Comparison of ENCODE assay signal across 21 cellular contexts in genomic region chr2:176081451-176081992, GRCh38. TPM values are rescaled to one million over a fixed set of nuclear protein-coding genes. Genes with fewer than 3 reads are reported as not detected.
A peak's percentile ranks its signal among the peaks of the same experiment; 100 is the strongest.
DNase-seq lines count a peak whose midpoint lies in the region; ATAC-seq and TF ChIP-seq lines count a peak whose summit lies in the region.
"Had no signal": no experiment of that assay in that cellular context is flagged by ENCODE, and none has a peak within 500 bp of the region (broad histone marks: within the 10 kb centered on the region; RNA-seq: fewer than 3 reads in every experiment).

No MANE protein-coding gene starts in this region.

- no peak overlapping the region for H3K4me2 ChIP-seq in smooth muscle cell

- H3K4me1 Mint-ChIP-seq in activated CD4-positive, alpha-beta T cell treated with anti-CD3 and anti-CD28 coated beads, Interleukin-2, amount 10 ng/mL, durations not matched to agents 7 days and 5 days, result peaks cover 10% of the 10 kb centered on the region
- peaks cover 17% of the 10 kb centered on the region for H3K4me1 Mint-ChIP-seq in activated CD4-positive, alpha-beta memory T cell treated with anti-CD3 and anti-CD28 coated beads for 36 hours (ENCODE audit: low read depth)
- H3K4me1 Mint-ChIP-seq in glutamatergic neuron (ENCODE audit: low read depth, unreplicated experiment), result peaks cover 20% of the 10 kb centered on the region

- H3K4me3 Mint-ChIP-seq in activated CD4-positive, alpha-beta T cell treated with anti-CD3 and anti-CD28 coated beads, Interleukin-2, amount 10 ng/mL, durations not matched to agents 7 days and 5 days, result peak overlapping the region; percentile 30
- H3K4me3 Mint-ChIP-seq in activated CD4-positive, alpha-beta memory T cell treated with anti-CD3 and anti-CD28 coated beads for 36 hours, result peak overlapping the region; percentile 45
- peak overlapping the region; percentile 82 for H3K4me3 Mint-ChIP-seq in glutamatergic neuron (ENCODE audit: unreplicated experiment)
- H3K4me3 Mint-ChIP-seq: activated T-cell treated with anti-CD3 and anti-CD28 coated beads, Interleukin-2, amount 50 U/mL, for 4 hours had no signal

- H3K27ac Mint-ChIP-seq in activated CD4-positive, alpha-beta T cell treated with anti-CD3 and anti-CD28 coated beads, Interleukin-2, amount 10 ng/mL, durations not matched to agents 7 days and 5 days, result peak overlapping the region; percentile 73
- peak overlapping the region; percentile 52 for H3K27ac Mint-ChIP-seq in activated CD4-positive, alpha-beta memory T cell treated with anti-CD3 and anti-CD28 coated beads for 36 hours
- H3K27ac Mint-ChIP-seq in glutamatergic neuron (ENCODE audit: unreplicated experiment), result no peak overlapping the region

- H3K79me2 ChIP-seq in smooth muscle cell (ENCODE audit: low read depth), result no peaks in the 10 kb centered on the region
- H3K79me2 ChIP-seq: parathyroid adenoma had no signal

- H3K4me3 ChIP-seq in smooth muscle cell, result peak overlapping the region; percentile 44
- H3K4me3 ChIP-seq: ascending aorta had no signal

- CTCF ChIA-PET in activated CD4-positive, alpha-beta T cell treated with anti-CD3 and anti-CD28 coated beads, Interleukin-2, amount 10 ng/mL, durations not matched to agents 7 days and 5 days (lab: Charles Lee), result interaction anchor here (1.2 to 2.2 kb wide), 5 partner anchors 16 to 81 kb away, joined by 3 to 6 read pairs (median 6); no protein-coding TSS in a partner anchor
- CTCF ChIA-PET in activated CD4-positive, alpha-beta memory T cell treated with anti-CD3 and anti-CD28 coated beads for 36 hours (lab: Charles Lee), result interaction anchor here (2.0 kb wide), 1 partner anchor 16 kb away, joined by 7 read pairs; no protein-coding TSS in a partner anchor

- POLR2A ChIA-PET in activated CD4-positive, alpha-beta T cell treated with anti-CD3 and anti-CD28 coated beads, Interleukin-2, amount 10 ng/mL, durations not matched to agents 7 days and 5 days (lab: Charles Lee), result no interaction called here
- POLR2A ChIA-PET in activated CD4-positive, alpha-beta memory T cell treated with anti-CD3 and anti-CD28 coated beads for 36 hours (lab: Charles Lee), result no interaction called here

- H3K27me3 ChIP-seq in smooth muscle cell (ENCODE audit: low read depth), result peaks cover 97% of the 10 kb centered on the region

- H3K4me1 ChIP-seq in smooth muscle cell (ENCODE audit: low read depth), result peaks cover 22% of the 10 kb centered on the region
- H3K4me1 ChIP-seq: ascending aorta, parathyroid adenoma had no signal

- no peak overlapping the region for H3K27ac ChIP-seq in smooth muscle cell (ENCODE audit: low read depth)
- H3K27ac ChIP-seq: ascending aorta, esophagus squamous epithelium, heart right ventricle, parathyroid adenoma, spleen, VCaP had no signal

- no peaks in the 10 kb centered on the region for H3F3A ChIP-seq in smooth muscle cell (ENCODE audit: low read depth)

- H4K20me1 ChIP-seq in smooth muscle cell (ENCODE audit: low read depth), result no peaks in the 10 kb centered on the region

- no peaks in the 10 kb centered on the region for H3K36me3 ChIP-seq in smooth muscle cell (ENCODE audit: low read depth)
- H3K36me3 ChIP-seq: ascending aorta, esophagus squamous epithelium had no signal

- peaks cover 5% of the 10 kb centered on the region for H3K9me3 Mint-ChIP-seq in activated CD4-positive, alpha-beta T cell treated with anti-CD3 and anti-CD28 coated beads, Interleukin-2, amount 10 ng/mL, durations not matched to agents 7 days and 5 days
- H3K9me3 Mint-ChIP-seq in activated CD4-positive, alpha-beta memory T cell treated with anti-CD3 and anti-CD28 coated beads for 36 hours, result peaks cover 18% of the 10 kb centered on the region
- H3K9me3 Mint-ChIP-seq in glutamatergic neuron (ENCODE audit: unreplicated experiment), result peaks cover 28% of the 10 kb centered on the region

- no peak overlapping the region for H2AFZ ChIP-seq in smooth muscle cell (ENCODE audit: low read depth)
- H2AFZ ChIP-seq: parathyroid adenoma had no signal

- no peak overlapping the region for H3K9ac ChIP-seq in smooth muscle cell (ENCODE audit: low read depth)
- H3K9ac ChIP-seq: parathyroid adenoma had no signal

- H3K27me3 Mint-ChIP-seq in activated CD4-positive, alpha-beta T cell treated with anti-CD3 and anti-CD28 coated beads, Interleukin-2, amount 10 ng/mL, durations not matched to agents 7 days and 5 days, result peaks cover 80% of the 10 kb centered on the region
- peaks cover 74% of the 10 kb centered on the region for H3K27me3 Mint-ChIP-seq in activated CD4-positive, alpha-beta memory T cell treated with anti-CD3 and anti-CD28 coated beads for 36 hours
- peaks cover 47% of the 10 kb centered on the region for H3K27me3 Mint-ChIP-seq in glutamatergic neuron (ENCODE audit: unreplicated experiment)

- no peaks in the 10 kb centered on the region for H3K9me3 ChIP-seq in smooth muscle cell (replicated peaks; ENCODE audit: low read depth)
- H3K9me3 ChIP-seq: ascending aorta had no signal

- 11% methylated on average over 21 of the region's 21 CpGs for WGBS in smooth muscle cell (ENCODE audit: low lambda C conversion rate)

- H3K36me3 Mint-ChIP-seq in activated CD4-positive, alpha-beta T cell treated with anti-CD3 and anti-CD28 coated beads, Interleukin-2, amount 10 ng/mL, durations not matched to agents 7 days and 5 days (ENCODE audit: low read depth), result peaks cover 3% of the 10 kb centered on the region
- peaks cover 39% of the 10 kb centered on the region for H3K36me3 Mint-ChIP-seq in activated CD4-positive, alpha-beta memory T cell treated with anti-CD3 and anti-CD28 coated beads for 36 hours
- H3K36me3 Mint-ChIP-seq in glutamatergic neuron (ENCODE audit: unreplicated experiment), result no peaks in the 10 kb centered on the region

- no peak for DNase-seq in activated CD4-positive, alpha-beta T cell treated with anti-CD3 and anti-CD28 coated beads, Interleukin-2, amount 10 ng/mL, durations not matched to agents 7 days and 5 days
- no peak for DNase-seq in activated CD4-positive, alpha-beta T cell treated with anti-CD3 and anti-CD28 coated beads, Interleukin-2, amount 50 U/mL, for 4 hours
- no peak for DNase-seq in activated CD4-positive, alpha-beta memory T cell treated with anti-CD3 and anti-CD28 coated beads for 36 hours
- no peak for DNase-seq in glutamatergic neuron
- no peak for DNase-seq in smooth muscle cell (lab: John Stamatoyannopoulos, UW; ENCODE audit: unreplicated experiment)
- DNase-seq in C1 segment of cervical spinal cord (lab: John Stamatoyannopoulos, UW), result no peak
- DNase-seq: activated T-cell treated with anti-CD3 and anti-CD28 coated beads, Interleukin-2, amount 50 U/mL, for 4 hours; esophagus squamous epithelium; heart right ventricle; kidney glomerular epithelial cell; midbrain; NCI-H1694 treated with DMSO at 0.1 percent for 48 hours; spleen had no signal

- no peak for ATAC-seq in HG03342 (IDR thresholded peaks at IDR 0.05; ENCODE audit: unreplicated experiment)
- ATAC-seq in HG02798 (IDR thresholded peaks at IDR 0.05; ENCODE audit: poor library complexity, unreplicated experiment), result no peak
- ATAC-seq: A549; activated T-cell treated with anti-CD3 and anti-CD28 coated beads, Interleukin-2, amount 50 U/mL, for 4 hours had no signal

- TF ChIP-seq CTCF in glutamatergic neuron (IDR thresholded peaks at IDR 0.05; ENCODE audit: partially characterized antibody, unreplicated experiment) (no peak), smooth muscle cell (IDR thresholded peaks at IDR 0.05; ENCODE audit: borderline replicate concordance, insufficient read depth, poor library complexity, severe bottlenecking) (no peak)

- intact Hi-C loops in activated CD4-positive, alpha-beta memory T cell treated with anti-CD3 and anti-CD28 coated beads for 36 hours (cut with micrococcal nuclease), result loop anchor here (2.0 kb wide), 1 partner anchor 15 kb away; no protein-coding TSS in a partner anchor

RNA-seq across cellular contexts. Expression of gene EVX2, which starts 2.2 kb away (rescaled TPM):
- not detected for total RNA-seq in activated CD4-positive, alpha-beta T cell treated with anti-CD3 and anti-CD28 coated beads, Interleukin-2, amount 10 ng/mL, durations not matched to agents 7 days and 5 days
- total RNA-seq in activated CD4-positive, alpha-beta memory T cell treated with anti-CD3 and anti-CD28 coated beads for 36 hours, result not detected
- total RNA-seq in glutamatergic neuron (ENCODE audit: unreplicated experiment) (0.76 TPM), smooth muscle cell (0.04 TPM in 1 of 2 replicates, not detected in the other)
- polyA plus RNA-seq in smooth muscle cell, result not detected in 2 replicates
- total RNA-seq: activated T-cell treated with anti-CD3 and anti-CD28 coated beads, Interleukin-2, amount 50 U/mL, for 4 hours; ascending aorta; dermis microvascular lymphatic vessel endothelial cell; esophagus squamous epithelium; heart right ventricle; spleen had no signal
- polyA plus RNA-seq: heart right ventricle, spleen had no signal

RNA-seq across cellular contexts. Expression of gene HOXD13, which starts 11.0 kb away (rescaled TPM):
- not detected for total RNA-seq in activated CD4-positive, alpha-beta T cell treated with anti-CD3 and anti-CD28 coated beads, Interleukin-2, amount 10 ng/mL, durations not matched to agents 7 days and 5 days
- not detected for total RNA-seq in activated CD4-positive, alpha-beta memory T cell treated with anti-CD3 and anti-CD28 coated beads for 36 hours
- total RNA-seq in glutamatergic neuron (ENCODE audit: unreplicated experiment) (0.17 TPM), smooth muscle cell (0.31 and 1.9 TPM in 2 replicates)
- 0.45 and 1.9 TPM in 2 replicates for polyA plus RNA-seq in smooth muscle cell
- total RNA-seq: activated T-cell treated with anti-CD3 and anti-CD28 coated beads, Interleukin-2, amount 50 U/mL, for 4 hours; ascending aorta; dermis microvascular lymphatic vessel endothelial cell; esophagus squamous epithelium; heart right ventricle; spleen had no signal
- polyA plus RNA-seq: heart right ventricle, spleen had no signal

RNA-seq across cellular contexts. Expression of gene HOXD12, which starts 18.1 kb away (rescaled TPM):
- total RNA-seq in activated CD4-positive, alpha-beta T cell treated with anti-CD3 and anti-CD28 coated beads, Interleukin-2, amount 10 ng/mL, durations not matched to agents 7 days and 5 days, result not detected
- total RNA-seq in activated CD4-positive, alpha-beta memory T cell treated with anti-CD3 and anti-CD28 coated beads for 36 hours, result not detected
- total RNA-seq in glutamatergic neuron (ENCODE audit: unreplicated experiment), result not detected
- 0.54 TPM in 1 of 2 replicates, not detected in the other for total RNA-seq in smooth muscle cell
- polyA plus RNA-seq in smooth muscle cell, result not detected in 2 replicates
- total RNA-seq: activated T-cell treated with anti-CD3 and anti-CD28 coated beads, Interleukin-2, amount 50 U/mL, for 4 hours; ascending aorta; dermis microvascular lymphatic vessel endothelial cell; esophagus squamous epithelium; heart right ventricle; spleen had no signal
- polyA plus RNA-seq: A549, heart right ventricle, spleen had no signal

RNA-seq across cellular contexts. Expression of gene HOXD11, which starts 25.6 kb away (rescaled TPM):
- not detected for total RNA-seq in activated CD4-positive, alpha-beta T cell treated with anti-CD3 and anti-CD28 coated beads, Interleukin-2, amount 10 ng/mL, durations not matched to agents 7 days and 5 days
- total RNA-seq in activated CD4-positive, alpha-beta memory T cell treated with anti-CD3 and anti-CD28 coated beads for 36 hours, result not detected
- total RNA-seq in glutamatergic neuron (ENCODE audit: unreplicated experiment) (not detected), smooth muscle cell (4.4 and 9.8 TPM in 2 replicates)
- polyA plus RNA-seq in smooth muscle cell, result 7.9 and 9.0 TPM in 2 replicates
- total RNA-seq: activated T-cell treated with anti-CD3 and anti-CD28 coated beads, Interleukin-2, amount 50 U/mL, for 4 hours; ascending aorta; dermis microvascular lymphatic vessel endothelial cell; esophagus squamous epithelium; heart right ventricle; HT-29; spleen had no signal
- polyA plus RNA-seq: heart right ventricle, spleen had no signal

RNA-seq across cellular contexts. Expression of gene HOXD10, which starts 35.1 kb away (rescaled TPM):
- total RNA-seq in activated CD4-positive, alpha-beta T cell treated with anti-CD3 and anti-CD28 coated beads, Interleukin-2, amount 10 ng/mL, durations not matched to agents 7 days and 5 days, result not detected
- not detected for total RNA-seq in activated CD4-positive, alpha-beta memory T cell treated with anti-CD3 and anti-CD28 coated beads for 36 hours
- total RNA-seq in glutamatergic neuron (ENCODE audit: unreplicated experiment), result not detected
- 6.7 and 9.9 TPM in 2 replicates for total RNA-seq in smooth muscle cell
- 10.6 and 11.4 TPM in 2 replicates for polyA plus RNA-seq in smooth muscle cell
- total RNA-seq: activated T-cell treated with anti-CD3 and anti-CD28 coated beads, Interleukin-2, amount 50 U/mL, for 4 hours; ascending aorta; heart right ventricle; HT-29; spleen had no signal
- polyA plus RNA-seq: heart right ventricle had no signal

Comparison
In these comparisons a context has a peak if more than half of its experiments do, and no peak if none do; other contexts are left out.
1. H3K4me3 Mint-ChIP-seq: peak in every context shown above with its lines; median percentile 82 in glutamatergic neuron; 45 in activated CD4-positive, alpha-beta memory T cell treated with anti-CD3 and anti-CD28 coated beads for 36 hours; 30 in activated CD4-positive, alpha-beta T cell treated with anti-CD3 and anti-CD28 coated beads, Interleukin-2, amount 10 ng/mL, durations not matched to agents 7 days and 5 days.